ENCODE assay signal across 14 cellular contexts in the genomic region with DNA sequence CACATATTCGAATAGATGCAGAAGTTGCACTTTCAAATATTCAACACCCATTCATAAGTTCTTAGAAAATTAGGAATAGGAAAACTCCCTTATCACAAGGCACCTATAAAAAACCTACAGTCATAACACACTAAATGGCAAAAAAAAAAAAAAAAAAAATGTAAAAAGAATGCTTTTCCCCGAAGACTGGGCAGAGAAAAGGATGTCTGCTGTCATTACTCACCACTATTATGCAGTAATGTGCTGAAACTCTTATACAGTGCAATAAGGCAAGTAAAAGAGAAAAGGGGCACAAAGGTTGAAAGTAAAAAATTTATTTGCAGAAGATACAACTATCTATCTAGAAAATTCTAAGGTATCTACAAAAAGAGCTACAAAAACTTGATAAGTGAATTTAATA.
DNase-seq lines count a peak whose midpoint lies in the region; ATAC-seq and TF ChIP-seq lines count a peak whose summit lies in the region.
"Had no signal": no experiment of that assay in that cellular context is flagged by ENCODE, and none has a peak within 500 bp of the region (broad histone marks: within the 10 kb centered on the region; RNA-seq: fewer than 3 reads in every experiment).

No MANE protein-coding gene starts in this region.

- 61 to 69% methylated on average over 2 of the region's 2 CpGs for WGBS in body of pancreas, 2 donors

- TF ChIP-seq POLR2A in body of pancreas (IDR thresholded peaks at IDR 0.05), result no peak

- H3K4me1 ChIP-seq in Loucy (ENCODE audit: insufficient read depth, low read length, poor library complexity, severe bottlenecking) (peaks cover 48% of the 10 kb centered on the region), body of pancreas (no peaks in the 10 kb centered on the region)
- H3K4me1 ChIP-seq: BE2C, Caco-2, HAP-1 had no signal

- H2AFZ ChIP-seq in Loucy (ENCODE audit: low read length), result peak overlapping the region; percentile 61; the same call in 1 of the 2 replicates

- H3K4me3 Mint-ChIP-seq in chondrocyte (ENCODE audit: unreplicated experiment), result no peak overlapping the region
- H3K4me3 Mint-ChIP-seq: CD4-positive, CD25-positive, alpha-beta regulatory T cell had no signal

- H3K36me3 ChIP-seq in Loucy (ENCODE audit: insufficient read depth, low read length), result no peaks in the 10 kb centered on the region
- no peaks in the 10 kb centered on the region for H3K36me3 ChIP-seq in body of pancreas (replicated peaks in 1 of 2; ENCODE audit: insufficient read depth in 1 of 2, low read depth in 2 of 2)
- H3K36me3 ChIP-seq: BE2C, HAP-1 had no signal

- H3K9me3 Mint-ChIP-seq in chondrocyte (ENCODE audit: low read depth), result peaks cover 2% of the 10 kb centered on the region

- H3K9ac ChIP-seq in Loucy (ENCODE audit: low read depth, low read length, poor library complexity, severe bottlenecking), result no peak overlapping the region

- no peaks in the 10 kb centered on the region for H3K9me2 ChIP-seq in Loucy (replicated peaks; ENCODE audit: low read depth, low read length)

- no peaks in the 10 kb centered on the region for H3K36me3 Mint-ChIP-seq in chondrocyte (ENCODE audit: low read depth)
- H3K36me3 Mint-ChIP-seq: CD4-positive, CD25-positive, alpha-beta regulatory T cell had no signal

- H3K9me3 ChIP-seq in Loucy (ENCODE audit: insufficient read depth, low read depth, low read length) (no peaks in the 10 kb centered on the region), body of pancreas (no peaks in the 10 kb centered on the region)
- H3K9me3 ChIP-seq: BE2C, Caco-2, HAP-1 had no signal

- H3K27me3 ChIP-seq in Loucy (ENCODE audit: insufficient read depth, low read length, poor library complexity, severe bottlenecking) (no peaks in the 10 kb centered on the region), body of pancreas (no peaks in the 10 kb centered on the region)
- H3K27me3 ChIP-seq: BE2C had no signal

- no peak for DNase-seq in chondrocyte (ENCODE audit: low spot score)
- DNase-seq in fibroblast of pulmonary artery (ENCODE audit: low read depth), result peak; percentile 2
- no peak for DNase-seq in body of pancreas
- DNase-seq in GM10266 (ENCODE audit: extremely low spot score), result no peak
- no peak for DNase-seq in NCI-H1436 (lab: John Stamatoyannopoulos, UW)
- DNase-seq: ACHN; BE2C; C1 segment of cervical spinal cord; Caco-2; CD4-positive, CD25-positive, alpha-beta regulatory T cell; GDM1 had no signal

- TF ChIP-seq CTCF in Loucy (conservative IDR thresholded peaks at IDR 0.05; ENCODE audit: low read length) (no peak), chondrocyte (IDR thresholded peaks at IDR 0.05) (no peak), fibroblast of pulmonary artery (IDR thresholded peaks at IDR 0.05; ENCODE audit: low read length, missing control alignments) (no peak), body of pancreas (IDR thresholded peaks at IDR 0.05) (no peak), GM10266 (IDR thresholded peaks at IDR 0.05; ENCODE audit: control insufficient read depth, insufficient read depth, low read depth, missing control alignments) (no peak)

- H3K27ac Mint-ChIP-seq in chondrocyte (ENCODE audit: unreplicated experiment), result peak overlapping the region; percentile 24
- H3K27ac Mint-ChIP-seq: CD4-positive, CD25-positive, alpha-beta regulatory T cell had no signal

- H3K4me3 ChIP-seq in Loucy (ENCODE audit: low read length, poor library complexity, severe bottlenecking) (no peak overlapping the region), fibroblast of pulmonary artery (replicated peaks; ENCODE audit: low read depth, low read length) (no peak overlapping the region), body of pancreas (no peak overlapping the region)
- H3K4me3 ChIP-seq: HAP-1 had no signal

- no peak for ATAC-seq in body of pancreas

- no peaks in the 10 kb centered on the region for H3F3A ChIP-seq in Loucy (ENCODE audit: low read depth)

- intact Hi-C loops in body of pancreas (cut with DNase I), result no loop called here

- peaks cover 4% of the 10 kb centered on the region for H3K27me3 Mint-ChIP-seq in chondrocyte (ENCODE audit: low read depth)

- no peaks in the 10 kb centered on the region for H4K20me1 ChIP-seq in Loucy (ENCODE audit: insufficient read depth, low read length, poor library complexity, severe bottlenecking)

- no peaks in the 10 kb centered on the region for H3K79me2 ChIP-seq in Loucy (ENCODE audit: insufficient read depth, low read length)

- peak overlapping the region; percentile 5 for H3K4me2 ChIP-seq in Loucy (ENCODE audit: low read depth, low read length, poor library complexity, severe bottlenecking)

- H3K27ac ChIP-seq in body of pancreas, result no peak overlapping the region
- H3K27ac ChIP-seq: HL-60 had no signal

- peaks cover 12% of the 10 kb centered on the region for H3K4me1 Mint-ChIP-seq in chondrocyte (ENCODE audit: low read depth)
